ENCODE assay signal across 8 cellular contexts in genomic region chr2:170770304-170771048, GRCh38. TPM values are rescaled to one million over a fixed set of nuclear protein-coding genes. Genes with fewer than 3 reads are reported as not detected.
DNase-seq lines count a peak whose midpoint lies in the region; ATAC-seq and TF ChIP-seq lines count a peak whose summit lies in the region.

ERICH2 (plus strand) TSS chr2:170770378; CDS start chr2:170770682, 304 bp downstream.

- H3K4me3 ChIP-seq in HEK293 (ENCODE audit: low read depth, low read length) (peak within 1 kb of the TSS; percentile 83), adipocyte (ENCODE audit: low read length) (peak within 1 kb of the TSS; percentile 96), left ventricle myocardium inferior (peak within 1 kb of the TSS; percentile 81), upper lobe of right lung (peak within 1 kb of the TSS; percentile 73)

- H3K27me3 Mint-ChIP-seq in progenitor cell of endocrine pancreas: peaks cover 8% of the 10 kb centered on the region

- H3K36me3 ChIP-seq in HEK293 (ENCODE audit: control insufficient read depth in 2 of 2, insufficient read depth in 1 of 2, low read length in 2 of 2) (no peaks in the 10 kb centered on the region), adipocyte (ENCODE audit: control insufficient read depth, insufficient read depth, low read length, severe bottlenecking) (no peaks in the 10 kb centered on the region), left ventricle myocardium inferior (no peaks in the 10 kb centered on the region), upper lobe of right lung (no peaks in the 10 kb centered on the region)

- TF ChIP-seq CTCF in HEK293 (tag by site-specific recombination; IDR thresholded peaks at IDR 0.05) (0 out of 2 replicates have a peak, but pooled peaks have one; percentile 19), left ventricle myocardium inferior (IDR thresholded peaks at IDR 0.05; ENCODE audit: borderline replicate concordance) (no peak), progenitor cell of endocrine pancreas (IDR thresholded peaks at IDR 0.05; ENCODE audit: unreplicated experiment) (peak; percentile 5), upper lobe of right lung (IDR thresholded peaks at IDR 0.05) (peak; percentile 13)

- H3K27ac Mint-ChIP-seq in progenitor cell of endocrine pancreas: peak within 1 kb of the TSS; percentile 95

- H3K4me1 ChIP-seq in HEK293 (ENCODE audit: control insufficient read depth, insufficient read depth, low read length) (peaks cover 4% of the 10 kb centered on the region; the same call in 1 of the 2 replicates), adipocyte (ENCODE audit: control insufficient read depth, insufficient read depth, low read length) (no peaks in the 10 kb centered on the region), left ventricle myocardium inferior (peaks cover 21% of the 10 kb centered on the region), upper lobe of right lung (peaks cover 5% of the 10 kb centered on the region)

- H3K27ac ChIP-seq in HEK293 (ENCODE audit: extremely low read depth, low read depth, low read length): peak within 1 kb of the TSS; percentile 74; the same call in 1 of the 2 replicates
- H3K27ac ChIP-seq in left ventricle myocardium inferior (replicated peaks): peak within 1 kb of the TSS; percentile 75
- H3K27ac ChIP-seq in upper lobe of right lung: peak within 1 kb of the TSS; percentile 79

- no peaks in the 10 kb centered on the region for H3K9me3 Mint-ChIP-seq in progenitor cell of endocrine pancreas (ENCODE audit: low read depth)

- peaks cover 15% of the 10 kb centered on the region for H3K4me1 Mint-ChIP-seq in progenitor cell of endocrine pancreas (ENCODE audit: low read depth)

- POLR2A ChIA-PET in HEK293 (lab: Yijun Ruan, JAX): interaction anchor here (0.6 to 1.4 kb wide), 3 partner anchors 46 to 1629 kb away, joined by 3 to 4 read pairs (median 3); partner anchors contain the start of gene GAD1

- H3K9me3 ChIP-seq in HEK293 (ENCODE audit: control insufficient read depth, insufficient read depth, low read depth, low read length): no peaks in the 10 kb centered on the region
- no peaks in the 10 kb centered on the region for H3K9me3 ChIP-seq in adipocyte (ENCODE audit: control insufficient read depth, low read length)
- no peaks in the 10 kb centered on the region for H3K9me3 ChIP-seq in left ventricle myocardium inferior (replicated peaks)
- H3K9me3 ChIP-seq in upper lobe of right lung: no peaks in the 10 kb centered on the region

- DNase-seq in ELR (ENCODE audit: low read depth) (peak; percentile 81), NCI-H1048 (lab: John Stamatoyannopoulos, UW) (peak; percentile 69), SW480 (ENCODE audit: low spot score) (peak; percentile 94), adipocyte (ENCODE audit: low read depth) (peak; percentile 84), left ventricle myocardium inferior (peak; percentile 79), progenitor cell of endocrine pancreas (ENCODE audit: low spot score, unreplicated experiment) (peak; percentile 65), upper lobe of right lung (peak; percentile 93)

- peak within 1 kb of the TSS; percentile 86 for H3K4me3 Mint-ChIP-seq in progenitor cell of endocrine pancreas (ENCODE audit: low read depth)

- intact Hi-C loops in left ventricle myocardium inferior (cut with micrococcal nuclease): no loop called here
- intact Hi-C loops in upper lobe of right lung (cut with DNase I): no loop called here

- CTCF ChIA-PET in HEK293 (lab: Yijun Ruan, JAX): interaction anchor here (0.6 to 0.9 kb wide), 6 partner anchors 11 to 1603 kb away, joined by 3 to 5 read pairs (median 4); partner anchors contain the start of gene GAD1

- H3K36me3 Mint-ChIP-seq in progenitor cell of endocrine pancreas (ENCODE audit: insufficient read depth): no peaks in the 10 kb centered on the region

- peak; percentile 96 for ATAC-seq in upper lobe of right lung

- peak within 1 kb of the TSS; percentile 87 for H3K9ac ChIP-seq in adipocyte (ENCODE audit: low read length)

- H3K27me3 ChIP-seq in adipocyte (replicated peaks; ENCODE audit: control insufficient read depth, insufficient read depth, low read length) (no peaks in the 10 kb centered on the region), left ventricle myocardium inferior (ENCODE audit: low read depth) (peaks cover 13% of the 10 kb centered on the region), upper lobe of right lung (no peaks in the 10 kb centered on the region)

TF ChIP-seq in HEK293, 187 proteins besides CTCF, POLR2A, EP300 and RAD21 (continues in another document):
- peak; percentile 45 for TF ChIP-seq PRDM10 (tag by site-specific recombination; IDR thresholded peaks at IDR 0.05)
- peak; percentile 66 for TF ChIP-seq ZBTB8A (tag by site-specific recombination; IDR thresholded peaks at IDR 0.05)
- peak; percentile 70; the same call in 1 of the 2 replicates for TF ChIP-seq KLF9 (tag by site-specific recombination; IDR thresholded peaks at IDR 0.05; ENCODE audit: low read depth)
- 0 out of 2 replicates have a peak, but pooled peaks have one; percentile 30 for TF ChIP-seq ZBTB11 (tag by site-specific recombination; conservative IDR thresholded peaks at IDR 0.05; ENCODE audit: low read depth)
- peak; percentile 68 for TF ChIP-seq KLF10 (tag by site-specific recombination; IDR thresholded peaks at IDR 0.05)
- peak; percentile 42; the same call in 1 of the 2 replicates for TF ChIP-seq ZNF366 (tag by site-specific recombination; conservative IDR thresholded peaks at IDR 0.05)
- TF ChIP-seq ZNF335 (tag by site-specific recombination; conservative IDR thresholded peaks at IDR 0.05): peak; percentile 52
- TF ChIP-seq ZNF19 (tag by site-specific recombination; IDR thresholded peaks at IDR 0.05; ENCODE audit: low read depth): no peak
- no peak for TF ChIP-seq ZNF37A (tag by site-specific recombination; IDR thresholded peaks at IDR 0.05)
- TF ChIP-seq SETDB1 (IDR thresholded peaks at IDR 0.05; ENCODE audit: insufficient read length, low read length): no peak
- peak; percentile 22; the same call in 1 of the 2 replicates for TF ChIP-seq ZBTB48 (tag by site-specific recombination; IDR thresholded peaks at IDR 0.05)
- 0 out of 2 replicates have a peak, but pooled peaks have one; percentile 12 for TF ChIP-seq ZNF558 (tag by site-specific recombination; IDR thresholded peaks at IDR 0.05)
- TF ChIP-seq KLF7 (tag by site-specific recombination; IDR thresholded peaks at IDR 0.05; ENCODE audit: borderline replicate concordance): no peak
- TF ChIP-seq ZNF600 (tag by site-specific recombination; IDR thresholded peaks at IDR 0.05): peak; percentile 42; the same call in 1 of the 2 replicates
- 0 out of 2 replicates have a peak, but pooled peaks have one; percentile 35 for TF ChIP-seq KLF16 (tag by site-specific recombination; IDR thresholded peaks at IDR 0.05)
- peak; percentile 58; the same call in 1 of the 2 replicates for TF ChIP-seq ZNF610 (tag by site-specific recombination; IDR thresholded peaks at IDR 0.05; ENCODE audit: borderline replicate concordance)

RNA-seq across cellular contexts. Expression of gene ERICH2, which starts in this region (rescaled TPM):
- total RNA-seq in left ventricle myocardium inferior: 0.82 TPM
- total RNA-seq in progenitor cell of endocrine pancreas: 0.91 and 1.1 TPM in 2 replicates
- total RNA-seq in upper lobe of right lung: 5.6 TPM

Comparison
In these comparisons a context has a peak if more than half of its experiments do, and no peak if none do; other contexts are left out.
1. Peak in every context shown above with its lines: DNase-seq, ATAC-seq, H3K4me3 ChIP-seq and H3K27ac ChIP-seq.
2. Peak in DNase-seq, H3K4me3 ChIP-seq and H3K27ac ChIP-seq in left ventricle myocardium inferior; RNA of the gene not detected or under 1 TPM.